ENCODE assay signal across 8 cellular contexts in the genomic region with DNA sequence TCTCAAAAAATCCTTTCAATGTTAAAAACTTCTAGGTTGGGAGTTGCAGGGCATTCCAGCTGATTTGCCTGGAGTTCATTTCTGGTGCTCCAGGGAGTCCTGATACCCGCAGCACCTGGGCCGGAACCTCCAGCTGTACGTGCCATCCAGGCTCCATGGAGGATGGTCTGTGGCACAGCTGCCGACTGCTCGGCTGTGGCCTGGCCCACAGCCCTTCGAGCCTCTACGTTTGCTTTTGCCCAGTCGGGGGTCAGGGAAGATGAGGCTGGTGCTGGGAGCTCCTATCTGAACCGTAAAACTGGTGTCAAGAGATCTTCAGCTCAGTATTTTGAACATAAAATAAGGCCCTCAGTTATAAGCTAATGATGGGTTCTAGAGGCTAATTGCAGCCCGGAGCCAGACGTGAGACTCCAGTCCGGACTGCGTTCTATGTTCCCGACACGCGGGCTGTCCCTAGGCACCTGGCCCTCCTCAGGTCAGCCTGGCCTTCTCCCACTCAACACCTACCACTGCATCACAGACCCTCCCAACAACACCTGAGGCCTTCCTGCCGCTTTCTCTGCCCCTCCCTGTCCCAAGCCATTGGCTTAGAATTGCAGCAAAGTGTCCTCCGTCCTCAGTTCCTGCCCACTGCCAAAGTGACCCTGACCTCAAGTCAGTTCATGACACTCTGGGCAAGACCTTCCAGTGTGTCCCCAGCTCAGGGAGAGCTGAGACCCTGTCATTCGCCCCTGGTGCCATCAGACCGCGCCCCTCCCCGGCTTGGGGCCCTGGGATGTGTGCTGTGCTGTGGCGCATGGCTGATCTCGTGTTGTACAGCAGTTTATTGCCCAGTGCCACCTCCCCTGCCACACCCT.
DNase-seq lines count a peak whose midpoint lies in the region; ATAC-seq and TF ChIP-seq lines count a peak whose summit lies in the region.

No MANE protein-coding gene starts in this region.

- no peak for TF ChIP-seq EP300 in tibial nerve (IDR thresholded peaks at IDR 0.05)

- H3K36me3 Mint-ChIP-seq in activated CD8-positive, alpha-beta memory T cell treated with anti-CD3 and anti-CD28 coated beads, Interleukin-2, amount 10 ng/mL, durations not matched to agents 7 days and 5 days, result peaks cover 15% of the 10 kb centered on the region
- H3K36me3 Mint-ChIP-seq in MCF 10A (ENCODE audit: insufficient read depth, unreplicated experiment), result peaks cover 49% of the 10 kb centered on the region
- peaks cover 4 to 16% (median 8%) of the 10 kb centered on the region in 5 donors for H3K36me3 Mint-ChIP-seq in naive thymus-derived CD4-positive, alpha-beta T cell

- DNase-seq in activated CD8-positive, alpha-beta memory T cell treated with anti-CD3 and anti-CD28 coated beads, Interleukin-2, amount 50 U/mL, for 4 hours, result peak; percentile 12
- no peak for DNase-seq in activated CD8-positive, alpha-beta memory T cell treated with anti-CD3 and anti-CD28 coated beads, Interleukin-2, amount 10 ng/mL, durations not matched to agents 7 days and 5 days
- DNase-seq in MCF 10A (ENCODE audit: unreplicated experiment), result no peak
- DNase-seq in naive thymus-derived CD4-positive, alpha-beta T cell, result no peak
- DNase-seq in tibial nerve (ENCODE audit: low spot score in 2 of 2), result no peak
- DNase-seq in NCI-H510A (lab: John Stamatoyannopoulos, UW), result no peak
- no peak for DNase-seq in NCI-H1436 treated with DMSO at 0.1 percent for 48 hours (lab: John Stamatoyannopoulos, UW)
- DNase-seq in dermis blood vessel endothelial cell, result no peak

- no peaks in the 10 kb centered on the region for H3K27me3 Mint-ChIP-seq in activated CD8-positive, alpha-beta memory T cell treated with anti-CD3 and anti-CD28 coated beads, Interleukin-2, amount 10 ng/mL, durations not matched to agents 7 days and 5 days
- no peaks in the 10 kb centered on the region for H3K27me3 Mint-ChIP-seq in MCF 10A (ENCODE audit: insufficient read depth, unreplicated experiment)
- H3K27me3 Mint-ChIP-seq in naive thymus-derived CD4-positive, alpha-beta T cell, result no peaks in the 10 kb centered on the region

- POLR2A ChIA-PET in MCF 10A (lab: Yijun Ruan, JAX), result interaction anchor here (0.6 to 1.8 kb wide), 10 partner anchors 9 to 323 kb away, joined by 3 to 10 read pairs (median 4); a partner anchor contains a TSS
- POLR2A ChIA-PET in naive thymus-derived CD4-positive, alpha-beta T cell (lab: Charles Lee), result no interaction called here

- H3K9me3 ChIP-seq in naive thymus-derived CD4-positive, alpha-beta T cell (ENCODE audit: control insufficient read depth in 2 of 3, low read length in 3 of 3), result no peaks in the 10 kb centered on the region
- no peaks in the 10 kb centered on the region for H3K9me3 ChIP-seq in tibial nerve

- no peaks in the 10 kb centered on the region for H3K9me3 Mint-ChIP-seq in activated CD8-positive, alpha-beta memory T cell treated with anti-CD3 and anti-CD28 coated beads, Interleukin-2, amount 10 ng/mL, durations not matched to agents 7 days and 5 days (ENCODE audit: low read depth)
- H3K9me3 Mint-ChIP-seq in MCF 10A (ENCODE audit: unreplicated experiment), result no peaks in the 10 kb centered on the region
- H3K9me3 Mint-ChIP-seq in naive thymus-derived CD4-positive, alpha-beta T cell, result no peaks in the 10 kb centered on the region

- H3K4me3 ChIP-seq in naive thymus-derived CD4-positive, alpha-beta T cell (ENCODE audit: low read length), result no peak overlapping the region
- no peak overlapping the region for H3K4me3 ChIP-seq in tibial nerve

- TSS peak; percentile 4 for BruUV-seq in MCF 10A (replicated peaks; lab: Mats Ljungman, UMichigan)

- TF ChIP-seq CTCF in MCF 10A (IDR thresholded peaks at IDR 0.05; ENCODE audit: unreplicated experiment) (no peak), tibial nerve (IDR thresholded peaks at IDR 0.05) (no peak)

- intact Hi-C loops in MCF 10A (cut with micrococcal nuclease), result loop anchor here (1.0 kb wide), 1 partner anchor 68 kb away; no protein-coding TSS in a partner anchor
- intact Hi-C loops in naive thymus-derived CD4-positive, alpha-beta T cell (cut with micrococcal nuclease), result loop anchor here (1.0 to 2.0 kb wide), 6 partner anchors 30 to 1475 kb away; a partner anchor contains a TSS

- no peak for TF ChIP-seq POLR2A in tibial nerve (IDR thresholded peaks at IDR 0.05)

- peaks cover 28% of the 10 kb centered on the region for H3K4me1 Mint-ChIP-seq in activated CD8-positive, alpha-beta memory T cell treated with anti-CD3 and anti-CD28 coated beads, Interleukin-2, amount 10 ng/mL, durations not matched to agents 7 days and 5 days
- peaks cover 23% of the 10 kb centered on the region for H3K4me1 Mint-ChIP-seq in MCF 10A (ENCODE audit: insufficient read depth, unreplicated experiment)
- peaks cover 0 to 19% (median 12%) of the 10 kb centered on the region in 7 donors for H3K4me1 Mint-ChIP-seq in naive thymus-derived CD4-positive, alpha-beta T cell

- H3K4me1 ChIP-seq in naive thymus-derived CD4-positive, alpha-beta T cell (ENCODE audit: control insufficient read depth in 2 of 2, insufficient read depth in 2 of 2, low read length in 2 of 2), result peaks cover 6 to 14% of the 10 kb centered on the region in 2 donors
- H3K4me1 ChIP-seq in tibial nerve, result peaks cover 4 to 29% (median 16%) of the 10 kb centered on the region in 4 donors

- H3K27me3 ChIP-seq in naive thymus-derived CD4-positive, alpha-beta T cell (ENCODE audit: control insufficient read depth in 2 of 2, insufficient read depth in 2 of 2, low read length in 2 of 2), result no peaks in the 10 kb centered on the region
- peaks cover 0 to 5% of the 10 kb centered on the region in 2 donors for H3K27me3 ChIP-seq in tibial nerve

- ATAC-seq in activated CD8-positive, alpha-beta memory T cell treated with anti-CD3 and anti-CD28 coated beads, Interleukin-2, amount 10 ng/mL, durations not matched to agents 7 days and 5 days, result no peak
- ATAC-seq in naive thymus-derived CD4-positive, alpha-beta T cell, result no peak

- H3K27ac Mint-ChIP-seq in activated CD8-positive, alpha-beta memory T cell treated with anti-CD3 and anti-CD28 coated beads, Interleukin-2, amount 10 ng/mL, durations not matched to agents 7 days and 5 days, result no peak overlapping the region
- H3K27ac Mint-ChIP-seq in MCF 10A (ENCODE audit: low read depth, unreplicated experiment), result peak overlapping the region; percentile 86
- peak overlapping the region in 8 of 9 donors; percentile 19 to 81 (median 66) for H3K27ac Mint-ChIP-seq in naive thymus-derived CD4-positive, alpha-beta T cell

- CTCF ChIA-PET in activated CD8-positive, alpha-beta memory T cell treated with anti-CD3 and anti-CD28 coated beads, Interleukin-2, amount 10 ng/mL, durations not matched to agents 7 days and 5 days (lab: Charles Lee), result interaction anchor here (0.7 to 3.7 kb wide), 14 partner anchors 13 to 324 kb away, joined by 3 to 18 read pairs (median 4); no protein-coding TSS in a partner anchor
- CTCF ChIA-PET in MCF 10A (lab: Yijun Ruan, JAX), result interaction anchor here (0.6 to 4.0 kb wide), 13 partner anchors 7 to 1580 kb away, joined by 3 to 19 read pairs (median 4); no protein-coding TSS in a partner anchor
- CTCF ChIA-PET in naive thymus-derived CD4-positive, alpha-beta T cell (lab: Charles Lee), result interaction anchor here (1.2 to 1.5 kb wide), 3 partner anchors 13 to 20 kb away, joined by 3 to 6 read pairs (median 3); no protein-coding TSS in a partner anchor

- WGBS in tibial nerve, 2 donors, result 72 to 73% methylated on average over 22 to 23 of the region's 24 CpGs

- H3K36me3 ChIP-seq in naive thymus-derived CD4-positive, alpha-beta T cell (ENCODE audit: control insufficient read depth in 2 of 3, insufficient read depth in 3 of 3, low read length in 3 of 3), result peaks cover 0 to 32% (median 0%) of the 10 kb centered on the region in 3 experiments
- H3K36me3 ChIP-seq in tibial nerve, result peaks cover 0 to 40% (median 7%) of the 10 kb centered on the region in 3 donors

- no peak overlapping the region for H3K27ac ChIP-seq in naive thymus-derived CD4-positive, alpha-beta T cell (ENCODE audit: low read depth, low read length)
- H3K27ac ChIP-seq in tibial nerve, result peak overlapping the region; percentile 31 to 86 (median 62)

- H3K4me3 Mint-ChIP-seq in activated CD8-positive, alpha-beta memory T cell treated with anti-CD3 and anti-CD28 coated beads, Interleukin-2, amount 10 ng/mL, durations not matched to agents 7 days and 5 days, result no peak overlapping the region
- H3K4me3 Mint-ChIP-seq in MCF 10A (ENCODE audit: unreplicated experiment), result peak overlapping the region; percentile 10
- H3K4me3 Mint-ChIP-seq in naive thymus-derived CD4-positive, alpha-beta T cell, result no peak overlapping the region
